In genomic region chr3:39234041-39234440, GRCh38 we compare ENCODE assay signal across 23 cellular contexts. TPM values are rescaled to one million over a fixed set of nuclear protein-coding genes. Genes with fewer than 3 reads are reported as not detected.
A peak's percentile ranks its signal among the peaks of the same experiment; 100 is the strongest.
DNase-seq lines count a peak whose midpoint lies in the region; ATAC-seq and TF ChIP-seq lines count a peak whose summit lies in the region.
"Had no signal": no experiment of that assay in that cellular context is flagged by ENCODE, and none has a peak within 500 bp of the region (broad histone marks: within the 10 kb centered on the region; RNA-seq: fewer than 3 reads in every experiment).

No MANE protein-coding gene starts in this region.

- H3K4me1 ChIP-seq in KMS-11 (ENCODE audit: low read depth, poor library complexity, severe bottlenecking): peaks cover 31% of the 10 kb centered on the region
- peaks cover 0 to 5% (median 0%) of the 10 kb centered on the region in 4 donors for H3K4me1 ChIP-seq in esophagus muscularis mucosa
- H3K4me1 ChIP-seq: Peyer's patch, SJSA1 had no signal

- no peaks in the 10 kb centered on the region for H3K36me3 Mint-ChIP-seq in activated T-cell treated with anti-CD3 and anti-CD28 coated beads, Interleukin-2, amount 50 U/mL, for 4 hours (ENCODE audit: insufficient read depth)

- no peak overlapping the region for H3K4me3 ChIP-seq in KMS-11 (IDR thresholded peaks at IDR 0.05; ENCODE audit: insufficient read depth, low read depth, low read length)
- no peak overlapping the region for H3K4me3 ChIP-seq in esophagus muscularis mucosa
- H3K4me3 ChIP-seq: BLaER1 treated with 17β-estradiol and CSF1 and Interleukin-3, amounts not matched to agents 10 nM and 100 nM; GM23248; MG63; Peyer's patch; SJSA1 had no signal

- intact Hi-C loops in esophagus muscularis mucosa (cut with DNase I): no loop called here

- H3K36me3 ChIP-seq in KMS-11 (ENCODE audit: insufficient read depth) (no peaks in the 10 kb centered on the region), esophagus muscularis mucosa (no peaks in the 10 kb centered on the region)
- H3K36me3 ChIP-seq: BLaER1 treated with 17β-estradiol and CSF1 and Interleukin-3, amounts not matched to agents 10 nM and 100 nM; MG63; Peyer's patch; SJSA1 had no signal

- TF ChIP-seq EP300 in esophagus muscularis mucosa (IDR thresholded peaks at IDR 0.05): no peak

- peak overlapping the region; percentile 6 for H3K4me3 Mint-ChIP-seq in activated T-cell treated with anti-CD3 and anti-CD28 coated beads, Interleukin-2, amount 50 U/mL, for 4 hours

- no peak for TF ChIP-seq CTCF in KMS-11 (conservative IDR thresholded peaks at IDR 0.05; ENCODE audit: low read depth, low read length)
- TF ChIP-seq CTCF in esophagus muscularis mucosa (IDR thresholded peaks at IDR 0.05): no peak

- peaks cover 0 to 5% (median 0%) of the 10 kb centered on the region in 4 donors for H3K9me3 ChIP-seq in esophagus muscularis mucosa
- H3K9me3 ChIP-seq: MG63, Peyer's patch, SJSA1 had no signal

- H3K9me3 Mint-ChIP-seq in activated T-cell treated with anti-CD3 and anti-CD28 coated beads, Interleukin-2, amount 50 U/mL, for 4 hours: no peaks in the 10 kb centered on the region
- H3K9me3 Mint-ChIP-seq: IgD-negative memory B cell had no signal

- no peaks in the 10 kb centered on the region for H3K27me3 ChIP-seq in KMS-11 (ENCODE audit: insufficient read depth, low read depth)
- H3K27me3 ChIP-seq in esophagus muscularis mucosa: peaks cover 0 to 8% (median 0%) of the 10 kb centered on the region in 4 donors
- H3K27me3 ChIP-seq: BLaER1 treated with 17β-estradiol and CSF1 and Interleukin-3, amounts not matched to agents 10 nM and 100 nM; MG63; Peyer's patch had no signal

- peaks cover 26% of the 10 kb centered on the region for H3K4me1 Mint-ChIP-seq in activated T-cell treated with anti-CD3 and anti-CD28 coated beads, Interleukin-2, amount 50 U/mL, for 4 hours (ENCODE audit: low read depth)

- no peak for DNase-seq in activated T-cell treated with anti-CD3 and anti-CD28 coated beads, Interleukin-2, amount 50 U/mL, for 4 hours
- no peak for DNase-seq in activated T-cell treated with anti-CD3 and anti-CD28 coated beads for 4 hours
- DNase-seq in esophagus muscularis mucosa (ENCODE audit: extremely low spot score): peak; percentile 57
- DNase-seq: DND-41, GM23248, HCEC 1CT, Kasumi-1, MG63, NCI-H1092, NCI-H2081, NCI-H2171 treated with DMSO at 0.1 percent for 48 hours, NCI-H446, NCI-H526 treated with DMSO at 0.1 percent for 48 hours, Peyer's patch had no signal

- ATAC-seq in activated T-cell treated with anti-CD3 and anti-CD28 coated beads, Interleukin-2, amount 50 U/mL, for 4 hours: no peak
- ATAC-seq in HG03457 (IDR thresholded peaks at IDR 0.05; ENCODE audit: unreplicated experiment) (no peak), HG02938 (IDR thresholded peaks at IDR 0.05; ENCODE audit: unreplicated experiment) (no peak), HG02678 (IDR thresholded peaks at IDR 0.05; ENCODE audit: unreplicated experiment) (no peak)

- 86% methylated on average over 1 of the region's 1 CpG for WGBS in esophagus muscularis mucosa

- no peak overlapping the region for H2AFZ ChIP-seq in KMS-11 (ENCODE audit: low read depth)
- H2AFZ ChIP-seq: GM23248 had no signal

- TF ChIP-seq POLR2A in esophagus muscularis mucosa (IDR thresholded peaks at IDR 0.05; ENCODE audit: low read depth): no peak

- H4K20me1 ChIP-seq in KMS-11 (ENCODE audit: insufficient read depth): no peaks in the 10 kb centered on the region
- H4K20me1 ChIP-seq: BLaER1 treated with 17β-estradiol and CSF1 and Interleukin-3, amounts not matched to agents 10 nM and 100 nM had no signal

- no peak overlapping the region for H3K27ac ChIP-seq in KMS-11
- no peak overlapping the region for H3K27ac ChIP-seq in esophagus muscularis mucosa (replicated peaks in 1 of 4)
- H3K27ac ChIP-seq: GM23248, Peyer's patch, SJSA1 had no signal

- H3K27me3 Mint-ChIP-seq in activated T-cell treated with anti-CD3 and anti-CD28 coated beads, Interleukin-2, amount 50 U/mL, for 4 hours (ENCODE audit: low read depth): peaks cover 7% of the 10 kb centered on the region

- peak overlapping the region; percentile 45 for H3K4me2 ChIP-seq in KMS-11

- H3K9ac ChIP-seq in KMS-11: no peak overlapping the region
- H3K9ac ChIP-seq: BLaER1 treated with 17β-estradiol and CSF1 and Interleukin-3, amounts not matched to agents 10 nM and 100 nM; GM23248 had no signal

- no peaks in the 10 kb centered on the region for H3K79me2 ChIP-seq in KMS-11 (ENCODE audit: insufficient read depth, low read depth)

RNA-seq across cellular contexts. Expression of gene XIRP1, which starts 41.6 kb away (rescaled TPM):
- 10 to 100 TPM; 13.1 to 20.6 (median 18.2) TPM for total RNA-seq in activated T-cell treated with anti-CD3 and anti-CD28 coated beads, Interleukin-2, amount 50 U/mL, for 4 hours
- total RNA-seq in esophagus muscularis mucosa: 1 to 10 TPM in 1 of 4 donors, not detected in 3; 1.3 TPM
- total RNA-seq: A673, G401, GM23248 had no signal

RNA-seq across cellular contexts. Expression of gene CX3CR1, which starts 45.8 kb away (rescaled TPM):
- under 1 TPM; 0.32 to 0.73 (median 0.40) TPM for total RNA-seq in activated T-cell treated with anti-CD3 and anti-CD28 coated beads, Interleukin-2, amount 50 U/mL, for 4 hours
- total RNA-seq in esophagus muscularis mucosa: under 1 TPM; 0.23 to 0.78 (median 0.46) TPM
- total RNA-seq: A673, G401, GM23248, Peyer's patch, SJSA1 had no signal

Comparison
In these comparisons a context has a peak if more than half of its experiments do, and no peak if none do; other contexts are left out.
1. RNA of gene XIRP1, which starts 41.6 kb away (total RNA-seq): 13.1 to 20.6 TPM in activated T-cell treated with anti-CD3 and anti-CD28 coated beads, Interleukin-2, amount 50 U/mL, for 4 hours; 1.3 TPM in esophagus muscularis mucosa; every median in the first group is over 4 times any median in the second.